ENCODE assay signal across 10 cellular contexts in the genomic region with DNA sequence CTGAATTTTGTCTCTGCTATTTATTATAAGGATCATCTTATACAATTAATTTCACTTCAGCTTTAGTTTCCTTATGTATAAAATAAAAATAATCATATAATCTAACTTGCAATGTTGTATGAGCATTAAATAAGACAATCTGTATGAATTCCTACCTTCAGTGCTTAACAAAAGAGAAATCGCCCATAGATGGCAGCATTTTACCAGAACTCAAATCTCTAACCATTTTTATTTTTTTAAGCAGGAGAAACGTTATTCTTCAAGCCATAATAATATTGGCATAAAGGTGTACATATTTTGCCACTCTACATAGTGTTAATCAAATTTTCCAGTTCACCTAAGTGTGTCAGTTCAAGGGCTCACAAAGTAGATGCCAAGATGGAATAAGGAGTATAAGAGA.
DNase-seq lines count a peak whose midpoint lies in the region; ATAC-seq, FAIRE-seq and TF ChIP-seq lines count a peak whose summit lies in the region.
"Had no signal": no experiment of that assay in that cellular context is flagged by ENCODE, and none has a peak within 500 bp of the region (broad histone marks: within the 10 kb centered on the region; RNA-seq: fewer than 3 reads in every experiment).

No MANE protein-coding gene starts in this region.

- no peaks in the 10 kb centered on the region for H3K79me2 ChIP-seq in endothelial cell of umbilical vein (ENCODE audit: control insufficient read depth, insufficient read depth, low read length)

- no peaks in the 10 kb centered on the region for H3K9me3 ChIP-seq in endothelial cell of umbilical vein (replicated peaks; ENCODE audit: control insufficient read depth, insufficient read depth, low read length)
- H3K9me3 ChIP-seq in pancreas = no peaks in the 10 kb centered on the region

- FAIRE-seq in endothelial cell of umbilical vein (lab: Jason Lieb, UNC) (no peak), pancreas (lab: Jason Lieb, UNC) (peak; percentile 73)

- TF ChIP-seq POLR2A in endothelial cell of umbilical vein (IDR thresholded peaks at IDR 0.05; ENCODE audit: low read depth, low read length) = no peak

- no peaks in the 10 kb centered on the region for H3K27me3 ChIP-seq in endothelial cell of umbilical vein (ENCODE audit: control insufficient read depth in 2 of 2, insufficient read depth in 2 of 2, low read length in 2 of 2)
- H3K27me3 ChIP-seq in pancreas = peaks cover 0 to 17% (median 8%) of the 10 kb centered on the region in 4 donors

- H4K20me1 ChIP-seq in endothelial cell of umbilical vein (replicated peaks; ENCODE audit: control insufficient read depth, extremely low read depth, insufficient read depth, low read length) = no peaks in the 10 kb centered on the region

- no TSS peak for BruUV-seq in endothelial cell of umbilical vein (replicated peaks; lab: Mats Ljungman, UMichigan)

- H2AFZ ChIP-seq in endothelial cell of umbilical vein (ENCODE audit: low read depth, low read length) = no peak overlapping the region

- no peak overlapping the region for H3K4me2 ChIP-seq in endothelial cell of umbilical vein (ENCODE audit: insufficient read depth, low read length)

- no peaks in the 10 kb centered on the region for H3K4me1 ChIP-seq in endothelial cell of umbilical vein (ENCODE audit: control insufficient read depth, extremely low read depth, insufficient read depth, low read length)
- no peaks in the 10 kb centered on the region for H3K4me1 ChIP-seq in pancreas

- no peaks in the 10 kb centered on the region for H3K36me3 ChIP-seq in endothelial cell of umbilical vein (ENCODE audit: control insufficient read depth in 2 of 2, extremely low read depth in 1 of 2, insufficient read depth in 2 of 2, low read length in 2 of 2)
- no peaks in the 10 kb centered on the region for H3K36me3 ChIP-seq in pancreas

- TF ChIP-seq CTCF in endothelial cell of umbilical vein (IDR thresholded peaks at IDR 0.05; ENCODE audit: extremely low read depth in 1 of 2, insufficient read depth in 1 of 2, low read depth in 1 of 2, low read length in 2 of 2) (peak in 1 of 2 donors; percentile 10), pancreas (IDR thresholded peaks at IDR 0.05) (peak in 1 of 4 donors; percentile 18)

- H3K9ac ChIP-seq in endothelial cell of umbilical vein (replicated peaks; ENCODE audit: extremely low read depth, insufficient read depth, low read length) = no peak overlapping the region

- intact Hi-C loops in endothelial cell of umbilical vein (cut with micrococcal nuclease) (loop anchor here (1.0 to 5.0 kb wide), 4 partner anchors 61 to 1149 kb away; no protein-coding TSS in a partner anchor), pancreas (cut with DNase I) (no loop called here)

- ATAC-seq in pancreas (no peak), HG03045 (IDR thresholded peaks at IDR 0.05; ENCODE audit: unreplicated experiment) (no peak), GM21737 (IDR thresholded peaks at IDR 0.05; ENCODE audit: unreplicated experiment) (no peak)

- H3K4me3 ChIP-seq in endothelial cell of umbilical vein (replicated peaks in 1 of 3; ENCODE audit: insufficient read depth in 1 of 3, low read depth in 1 of 3, low read length in 3 of 3) (no peak overlapping the region), pancreas (no peak overlapping the region)

- H3K27ac ChIP-seq in endothelial cell of umbilical vein (ENCODE audit: insufficient read depth, low read depth, low read length) (no peak overlapping the region), pancreas (no peak overlapping the region)

- POLR2A ChIA-PET in endothelial cell of umbilical vein (lab: Charles Lee) = no interaction called here

- DNase-seq in ELR (ENCODE audit: low read depth) (peak; percentile 33), NAMALWA (ENCODE audit: low spot score) (peak; percentile 27), endothelial cell of umbilical vein (ENCODE audit: low read depth, low spot score) (peak; percentile 59), pancreas (no peak), SW 1271 (lab: John Stamatoyannopoulos, UW) (no peak)
- no peak for DNase-seq in stimulated activated CD4-positive, alpha-beta T cell treated with anti-CD3 and anti-CD28 coated beads, Interleukin-1b, Interleukin-23, amount 100 ng/mL, for 48 hours
- DNase-seq: activated T-cell treated with anti-CD3 and anti-CD28 coated beads, Interleukin-2, amount 50 U/mL, for 24 hours; NCI-H1694 treated with DMSO at 0.1 percent for 48 hours had no signal

- H3K9me1 ChIP-seq in endothelial cell of umbilical vein (replicated peaks; ENCODE audit: control insufficient read depth, extremely low read depth, insufficient read depth, low read length) = no peaks in the 10 kb centered on the region

- 2 to 5% methylated on average over 2 of the region's 2 CpGs for WGBS in pancreas, 2 donors

- dilution Hi-C loops in endothelial cell of umbilical vein (cut with MboI; ENCODE audit: extremely low pct_ligation_motif_present, low sequenced_read_pairs) = no loop called here

- CTCF ChIA-PET in endothelial cell of umbilical vein (lab: Charles Lee) = interaction anchor here (1.6 to 2.4 kb wide), 2 partner anchors 56 to 340 kb away, joined by 7 to 23 read pairs; no protein-coding TSS in a partner anchor

TF ChIP-seq in endothelial cell of umbilical vein, 7 proteins besides CTCF, POLR2A, EP300 and RAD21:
- no peak for TF ChIP-seq POLR2AphosphoS5 (IDR thresholded peaks at IDR 0.05; ENCODE audit: insufficient read depth, low read depth, low read length)
- TF ChIP-seq JUN (IDR thresholded peaks at IDR 0.05; ENCODE audit: borderline replicate concordance, insufficient read depth, insufficient read length, low read depth) = no peak
- TF ChIP-seq FOS (IDR thresholded peaks at IDR 0.05; ENCODE audit: borderline replicate concordance, insufficient read depth, low read length) = no peak
- no peak for TF ChIP-seq EZH2 (IDR thresholded peaks at IDR 0.05; ENCODE audit: borderline replicate concordance, low read depth, low read length, severe bottlenecking)
- TF ChIP-seq MYC (IDR thresholded peaks at IDR 0.05; ENCODE audit: low read depth, low read length) = no peak
- TF ChIP-seq, protein P1, sequence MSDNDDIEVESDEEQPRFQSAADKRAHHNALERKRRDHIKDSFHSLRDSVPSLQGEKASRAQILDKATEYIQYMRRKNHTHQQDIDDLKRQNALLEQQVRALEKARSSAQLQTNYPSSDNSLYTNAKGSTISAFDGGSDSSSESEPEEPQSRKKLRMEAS (IDR thresholded peaks at IDR 0.05; ENCODE audit: insufficient read depth, insufficient read length) = no peak
- no peak for TF ChIP-seq GATA2 (IDR thresholded peaks at IDR 0.05; ENCODE audit: insufficient read depth, insufficient read length, low read depth, low read length)

Comparison
In these comparisons a context has a peak if more than half of its experiments do, and no peak if none do; other contexts are left out.
1. DNase-seq: peak in ELR (single experiment), NAMALWA (single experiment) and endothelial cell of umbilical vein (single experiment); none in pancreas (0 of 6), stimulated activated CD4-positive, alpha-beta T cell treated with anti-CD3 and anti-CD28 coated beads, Interleukin-1b, Interleukin-23, amount 100 ng/mL, for 48 hours (single experiment) and SW 1271 (0 of 2).